In genomic region chrX:79371640-79372039, GRCh38 we compare ENCODE assay signal across 37 cellular contexts. TPM values are rescaled to one million over a fixed set of nuclear protein-coding genes. Genes with fewer than 3 reads are reported as not detected.
"Had no signal": no experiment of that assay in that cellular context is flagged by ENCODE, and none has a peak within 500 bp of the region (broad histone marks: within the 10 kb centered on the region; RNA-seq: fewer than 3 reads in every experiment).

No MANE protein-coding gene starts in this region.

- H3K36me3 Mint-ChIP-seq: brain had no signal

- FAIRE-seq: bronchial epithelial cell, TTC549 had no signal

- H3K9me3 Mint-ChIP-seq: activated B cell treated with CpG ODN at 0.5 μM for 24 hours; activated CD4-positive, alpha-beta memory T cell treated with anti-CD3 and anti-CD28 coated beads, Interleukin-2, amount 10 ng/mL, durations not matched to agents 7 days and 5 days; activated naive CD4-positive, alpha-beta T cell treated with anti-CD3 and anti-CD28 coated beads, Interleukin-2, amount 10 ng/mL, durations not matched to agents 7 days and 5 days; activated naive CD4-positive, alpha-beta T cell treated with anti-CD3 and anti-CD28 coated beads, Interleukin-2, amount 50 U/mL, for 24 hours; activated naive CD8-positive, alpha-beta T cell treated with anti-CD3 and anti-CD28 coated beads, Interleukin-2, amount 50 U/mL, for 24 hours; activated T-cell treated with anti-CD3 and anti-CD28 coated beads, Interleukin-2, amount 50 U/mL, for 24 hours; central memory CD8-positive, alpha-beta T cell had no signal

- H3K27me3 Mint-ChIP-seq: activated B cell treated with CpG ODN at 0.5 μM for 24 hours; activated CD4-positive, alpha-beta memory T cell treated with anti-CD3 and anti-CD28 coated beads, Interleukin-2, amount 10 ng/mL, durations not matched to agents 7 days and 5 days; activated CD4-positive, alpha-beta T cell treated with anti-CD3 and anti-CD28 coated beads, Interleukin-2, amount 10 ng/mL, durations not matched to agents 24 days and 14 days; activated CD8-positive, alpha-beta memory T cell treated with anti-CD3 and anti-CD28 coated beads, Interleukin-2, amount 10 ng/mL, durations not matched to agents 7 days and 5 days; activated naive CD4-positive, alpha-beta T cell treated with anti-CD3 and anti-CD28 coated beads, Interleukin-2, amount 10 ng/mL, durations not matched to agents 7 days and 5 days; activated naive CD4-positive, alpha-beta T cell treated with anti-CD3 and anti-CD28 coated beads, Interleukin-2, amount 50 U/mL, for 24 hours; activated naive CD8-positive, alpha-beta T cell; activated naive CD8-positive, alpha-beta T cell treated with anti-CD3 and anti-CD28 coated beads, Interleukin-2, amount 10 ng/mL, durations not matched to agents 7 days and 5 days; activated naive CD8-positive, alpha-beta T cell treated with anti-CD3 and anti-CD28 coated beads, Interleukin-2, amount 50 U/mL, for 24 hours; central memory CD8-positive, alpha-beta T cell had no signal

- H3K27me3 ChIP-seq: ascending aorta, cardiac muscle cell, colonic mucosa had no signal

- H3K4me3 Mint-ChIP-seq: activated B cell treated with CpG ODN at 0.5 μM for 24 hours; activated CD4-positive, alpha-beta memory T cell treated with anti-CD3 and anti-CD28 coated beads, Interleukin-2, amount 10 ng/mL, durations not matched to agents 7 days and 5 days; activated CD4-positive, alpha-beta T cell treated with anti-CD3 and anti-CD28 coated beads, Interleukin-2, amount 10 ng/mL, durations not matched to agents 24 days and 14 days; activated CD8-positive, alpha-beta memory T cell treated with anti-CD3 and anti-CD28 coated beads, Interleukin-2, amount 10 ng/mL, durations not matched to agents 7 days and 5 days; activated CD8-positive, alpha-beta T cell treated with anti-CD3 and anti-CD28 coated beads, Interleukin-2, amount 10 ng/mL, durations not matched to agents 7 days and 5 days; activated naive CD4-positive, alpha-beta T cell treated with anti-CD3 and anti-CD28 coated beads, Interleukin-2, amount 10 ng/mL, durations not matched to agents 7 days and 5 days; activated naive CD4-positive, alpha-beta T cell treated with anti-CD3 and anti-CD28 coated beads, Interleukin-2, amount 50 U/mL, for 24 hours; activated naive CD8-positive, alpha-beta T cell; activated naive CD8-positive, alpha-beta T cell treated with anti-CD3 and anti-CD28 coated beads, Interleukin-2, amount 10 ng/mL, durations not matched to agents 7 days and 5 days; activated naive CD8-positive, alpha-beta T cell treated with anti-CD3 and anti-CD28 coated beads, Interleukin-2, amount 50 U/mL, for 24 hours; activated T-cell treated with anti-CD3 and anti-CD28 coated beads, Interleukin-2, amount 50 U/mL, for 24 hours; central memory CD8-positive, alpha-beta T cell; T-helper 2 cell treated with Interferon-gamma antibody and Interleukin-4, amounts not matched to agents 5 μg/mL and 100 μg/mL, for 36 hours had no signal

- H3K4me1 ChIP-seq: ascending aorta, colonic mucosa had no signal

- H3K36me3 ChIP-seq: ascending aorta, cardiac muscle cell, colonic mucosa had no signal

- H3K4me3 ChIP-seq: ascending aorta, cardiac muscle cell, colonic mucosa had no signal

- H3K27ac Mint-ChIP-seq: activated B cell treated with CpG ODN at 0.5 μM for 24 hours; activated CD4-positive, alpha-beta memory T cell treated with anti-CD3 and anti-CD28 coated beads, Interleukin-2, amount 10 ng/mL, durations not matched to agents 7 days and 5 days; activated CD4-positive, alpha-beta T cell treated with anti-CD3 and anti-CD28 coated beads, Interleukin-2, amount 10 ng/mL, durations not matched to agents 24 days and 14 days; activated CD8-positive, alpha-beta memory T cell treated with anti-CD3 and anti-CD28 coated beads, Interleukin-2, amount 10 ng/mL, durations not matched to agents 7 days and 5 days; activated CD8-positive, alpha-beta T cell treated with anti-CD3 and anti-CD28 coated beads, Interleukin-2, amount 10 ng/mL, durations not matched to agents 7 days and 5 days; activated naive CD4-positive, alpha-beta T cell treated with anti-CD3 and anti-CD28 coated beads, Interleukin-2, amount 10 ng/mL, durations not matched to agents 7 days and 5 days; activated naive CD4-positive, alpha-beta T cell treated with anti-CD3 and anti-CD28 coated beads, Interleukin-2, amount 50 U/mL, for 24 hours; activated naive CD8-positive, alpha-beta T cell; activated naive CD8-positive, alpha-beta T cell treated with anti-CD3 and anti-CD28 coated beads, Interleukin-2, amount 10 ng/mL, durations not matched to agents 7 days and 5 days; activated naive CD8-positive, alpha-beta T cell treated with anti-CD3 and anti-CD28 coated beads, Interleukin-2, amount 50 U/mL, for 24 hours; activated T-cell treated with anti-CD3 and anti-CD28 coated beads, Interleukin-2, amount 50 U/mL, for 24 hours; activated T-helper 2 cell treated with anti-CD3 and anti-CD28 coated beads, Interferon-gamma antibody, Interleukin-2, Interleukin-4, amounts not matched to agents 10 μg/mL and 5 μg/mL and 100 μg/mL, durations not matched to agents 14 hours and 24 hours and 36 hours; brain; T-helper 2 cell treated with Interferon-gamma antibody and Interleukin-4, amounts not matched to agents 5 μg/mL and 100 μg/mL, for 36 hours had no signal

- H3K9me3 ChIP-seq: ascending aorta, colonic mucosa had no signal

- DNase-seq: activated B cell treated with CpG ODN at 0.5 μM for 24 hours; activated CD4-positive, alpha-beta memory T cell treated with anti-CD3 and anti-CD28 coated beads, Interleukin-2, amount 10 ng/mL, durations not matched to agents 7 days and 5 days; activated CD4-positive, alpha-beta T cell treated with anti-CD3 and anti-CD28 coated beads for 4 hours; activated CD4-positive, alpha-beta T cell treated with anti-CD3 and anti-CD28 coated beads, Interleukin-2, amount 10 ng/mL, durations not matched to agents 24 days and 14 days; activated CD4-positive, alpha-beta T cell treated with anti-CD3 and anti-CD28 coated beads, Interleukin-2, amount 50 U/mL, for 1 hour; activated CD4-positive, alpha-beta T cell treated with anti-CD3 and anti-CD28 coated beads, Interleukin-2, amount 50 U/mL, for 4 hours; activated CD4-positive, CD25-positive, alpha-beta regulatory T cell treated with anti-CD3 and anti-CD28 coated beads, Interleukin-2, amount 50 U/mL, for 72 hours; activated CD8-positive, alpha-beta memory T cell treated with anti-CD3 and anti-CD28 coated beads for 24 hours; activated CD8-positive, alpha-beta memory T cell treated with anti-CD3 and anti-CD28 coated beads, Interleukin-2, amount 10 ng/mL, durations not matched to agents 7 days and 5 days; activated CD8-positive, alpha-beta memory T cell treated with anti-CD3 and anti-CD28 coated beads, Interleukin-2, amount 50 U/mL, for 48 hours; activated CD8-positive, alpha-beta T cell treated with anti-CD3 and anti-CD28 coated beads, Interleukin-2, amount 10 ng/mL, durations not matched to agents 7 days and 5 days; activated effector memory CD4-positive, alpha-beta T cell treated with Interleukin-2 at 50 U/mL for 16 hours; activated gamma-delta T cell; activated naive CD4-positive, alpha-beta T cell treated with anti-CD3 and anti-CD28 coated beads, Interleukin-2, amount 10 ng/mL, durations not matched to agents 7 days and 5 days; activated naive CD4-positive, alpha-beta T cell treated with Interleukin-2 at 50 U/mL for 16 hours; activated naive CD8-positive, alpha-beta T cell treated with anti-CD3 and anti-CD28 coated beads, Interleukin-2, amount 10 ng/mL, durations not matched to agents 7 days and 5 days; activated naive CD8-positive, alpha-beta T cell treated with anti-CD3 and anti-CD28 coated beads, Interleukin-2, amount 50 U/mL, for 24 hours; activated T-cell treated with anti-CD3 and anti-CD28 coated beads, Interleukin-2, amount 50 U/mL, for 24 hours; activated T-cell treated with anti-CD3 and anti-CD28 coated beads, Interleukin-2, amount 50 U/mL, for 48 hours; amygdala; anterior cingulate cortex; caudate nucleus; cerebellar nuclear complex; colonic mucosa; T-helper 9 cell had no signal

- ATAC-seq: activated CD8-positive, alpha-beta memory T cell treated with anti-CD3 and anti-CD28 coated beads, Interleukin-2, amount 10 ng/mL, durations not matched to agents 7 days and 5 days; activated CD8-positive, alpha-beta T cell treated with anti-CD3 and anti-CD28 coated beads, Interleukin-2, amount 10 ng/mL, durations not matched to agents 7 days and 5 days; activated naive CD8-positive, alpha-beta T cell treated with anti-CD3 and anti-CD28 coated beads, Interleukin-2, amount 50 U/mL, for 24 hours had no signal

- H3K27ac ChIP-seq: ascending aorta, cardiac muscle cell, colonic mucosa, VCaP had no signal

RNA-seq across cellular contexts. Expression of gene ITM2A, which starts 4.5 kb away (rescaled TPM):
- total RNA-seq: chondrocyte had no signal
